Comparison of ENCODE assay signal across 9 cellular contexts in genomic region chr12:30823140-30823669, GRCh38.
A peak's percentile ranks its signal among the peaks of the same experiment; 100 is the strongest.
DNase-seq lines count a peak whose midpoint lies in the region; ATAC-seq, FAIRE-seq and TF ChIP-seq lines count a peak whose summit lies in the region.
"Had no signal": no experiment of that assay in that cellular context is flagged by ENCODE, and none has a peak within 500 bp of the region (broad histone marks: within the 10 kb centered on the region; RNA-seq: fewer than 3 reads in every experiment).

No MANE protein-coding gene starts in this region.

- TF ChIP-seq POLR2A in GM12891 (IDR thresholded peaks at IDR 0.05; ENCODE audit: low read depth, low read length): no peak

- peak overlapping the region; percentile 48 to 67 for H3K4me3 ChIP-seq in Panc1 (ENCODE audit: low read depth in 2 of 2, low read length in 2 of 2)
- H3K4me3 ChIP-seq in lower lobe of right lung: peak overlapping the region; percentile 53
- H3K4me3 ChIP-seq: SJSA1 had no signal

- no peaks in the 10 kb centered on the region for H3K9me3 Mint-ChIP-seq in stimulated activated naive B cell treated with anti-CD40 and anti-IgM and Interleukin-4, amounts not matched to agents 10 μg/mL and 1 μg/mL and 100 μg/mL, for 72 hours

- H3K4me1 Mint-ChIP-seq in stimulated activated naive B cell treated with anti-CD40 and anti-IgM and Interleukin-4, amounts not matched to agents 10 μg/mL and 1 μg/mL and 100 μg/mL, for 72 hours: peaks cover 10 to 27% of the 10 kb centered on the region in 2 donors

- peak overlapping the region; percentile 89 to 94 for H3K4me3 Mint-ChIP-seq in stimulated activated naive B cell treated with anti-CD40 and anti-IgM and Interleukin-4, amounts not matched to agents 10 μg/mL and 1 μg/mL and 100 μg/mL, for 72 hours

- BruUV-seq in Panc1 (replicated peaks; lab: Mats Ljungman, UMichigan): no TSS peak

- peak; percentile 84 for ATAC-seq in Panc1
- ATAC-seq in lower lobe of right lung: peak; percentile 77 to 82
- peak; percentile 86 to 91 for ATAC-seq in stimulated activated naive B cell treated with anti-CD40 and anti-IgM and Interleukin-4, amounts not matched to agents 10 μg/mL and 1 μg/mL and 100 μg/mL, for 72 hours (replicated peaks)

- intact Hi-C loops in Panc1 (cut with micrococcal nuclease; ENCODE audit: unreplicated experiment): no loop called here
- intact Hi-C loops in lower lobe of right lung (cut with DNase I): no loop called here

- H3K27me3 ChIP-seq in Panc1 (ENCODE audit: control insufficient read depth, insufficient read depth, low read length): no peaks in the 10 kb centered on the region; the same call in 1 of the 2 replicates
- peaks cover 5% of the 10 kb centered on the region for H3K27me3 ChIP-seq in lower lobe of right lung (ENCODE audit: low read depth)
- H3K27me3 ChIP-seq: SJSA1 had no signal

- H3K4me1 ChIP-seq in Panc1 (ENCODE audit: control insufficient read depth, insufficient read depth, low read length) (peaks cover 10% of the 10 kb centered on the region), lower lobe of right lung (peaks cover 9% of the 10 kb centered on the region)

- no peak for FAIRE-seq in GM19239 (lab: Jason Lieb, UNC)
- FAIRE-seq in GM12891 (lab: Jason Lieb, UNC): no peak

- POLR2A ChIA-PET in Panc1 (lab: Charles Lee): no interaction called here

- H3K27ac Mint-ChIP-seq in stimulated activated naive B cell treated with anti-CD40 and anti-IgM and Interleukin-4, amounts not matched to agents 10 μg/mL and 1 μg/mL and 100 μg/mL, for 72 hours: peak overlapping the region; percentile 82

- H3K27ac ChIP-seq in Panc1 (ENCODE audit: low read length) (no peak overlapping the region; the same call in 1 of the 2 replicates), lower lobe of right lung (peak overlapping the region; percentile 34)
- H3K27ac ChIP-seq: SJSA1 had no signal

- CTCF ChIA-PET in Panc1 (lab: Charles Lee): interaction anchor here (0.6 to 1.3 kb wide), 3 partner anchors 9 to 294 kb away, joined by 3 to 8 read pairs (median 5); no protein-coding TSS in a partner anchor

- peaks cover 47 to 78% of the 10 kb centered on the region in 2 donors for H3K27me3 Mint-ChIP-seq in stimulated activated naive B cell treated with anti-CD40 and anti-IgM and Interleukin-4, amounts not matched to agents 10 μg/mL and 1 μg/mL and 100 μg/mL, for 72 hours

- H3K9me3 ChIP-seq in Panc1 (ENCODE audit: control insufficient read depth, insufficient read depth, low read depth, low read length) (no peaks in the 10 kb centered on the region), lower lobe of right lung (no peaks in the 10 kb centered on the region)
- H3K9me3 ChIP-seq: SJSA1 had no signal

- no peaks in the 10 kb centered on the region for H3K36me3 Mint-ChIP-seq in stimulated activated naive B cell treated with anti-CD40 and anti-IgM and Interleukin-4, amounts not matched to agents 10 μg/mL and 1 μg/mL and 100 μg/mL, for 72 hours

- DNase-seq in GM19239 (ENCODE audit: insufficient read length, low spot score): peak; percentile 24
- DNase-seq in Panc1 (ENCODE audit: low read depth, low spot score): no peak
- DNase-seq in central memory CD4-positive, alpha-beta T cell: peak; percentile 12
- peak; percentile 57 for DNase-seq in lower lobe of right lung
- no peak for DNase-seq in stimulated activated naive B cell treated with anti-CD40 and anti-IgM and Interleukin-4, amounts not matched to agents 10 μg/mL and 1 μg/mL and 100 μg/mL, for 72 hours
- DNase-seq in GDM1 (lab: John Stamatoyannopoulos, UW): no peak
- DNase-seq in GM12891 (ENCODE audit: insufficient read length, low spot score): no peak
- no peak for DNase-seq in UCSD-AML1 (lab: John Stamatoyannopoulos, UW; ENCODE audit: unreplicated experiment)

- in situ Hi-C loops in Panc1 (cut with HindIII; ENCODE audit: low pct_unique_long_range_greater_than_20kb, low sequenced_read_pairs): no loop called here

- H3K36me3 ChIP-seq in Panc1 (ENCODE audit: control insufficient read depth, insufficient read depth, low read length) (no peaks in the 10 kb centered on the region), lower lobe of right lung (no peaks in the 10 kb centered on the region)
- H3K36me3 ChIP-seq: SJSA1 had no signal

- TF ChIP-seq CTCF in Panc1 (IDR thresholded peaks at IDR 0.05) (no peak; the same call in 1 of the 2 replicates), lower lobe of right lung (IDR thresholded peaks at IDR 0.05) (peak; percentile 31)

TF ChIP-seq in GM12891, 5 proteins besides CTCF, POLR2A, EP300 and RAD21:
- TF ChIP-seq POLR2AphosphoS5 (IDR thresholded peaks at IDR 0.05; ENCODE audit: low read depth, low read length) (no peak), PAX5 (IDR thresholded peaks at IDR 0.05; ENCODE audit: insufficient read depth, low read length, severe bottlenecking) (no peak), SPI1 (IDR thresholded peaks at IDR 0.05; ENCODE audit: low read depth, low read length) (no peak), TAF1 (IDR thresholded peaks at IDR 0.05; ENCODE audit: low read depth, low read length) (no peak), POU2F2 (IDR thresholded peaks at IDR 0.05; ENCODE audit: low read depth, low read length) (no peak)

Comparison
In these comparisons a context has a peak if more than half of its experiments do, and no peak if none do; other contexts are left out.
1. DNase-seq: peak in GM19239 (single experiment), central memory CD4-positive, alpha-beta T cell (single experiment) and lower lobe of right lung (single experiment); none in Panc1 (single experiment), stimulated activated naive B cell treated with anti-CD40 and anti-IgM and Interleukin-4, amounts not matched to agents 10 μg/mL and 1 μg/mL and 100 μg/mL, for 72 hours (single experiment), GDM1 (single experiment), GM12891 (single experiment) and UCSD-AML1 (single experiment).
2. Peak in every context shown above with its lines, with median percentiles within 50 percentile points of each other: ATAC-seq.